Comparison of ENCODE assay signal across 1 cellular context in genomic region chr16:75092777-75093176, GRCh38.
TF ChIP-seq lines count a peak whose summit lies in the region.

No MANE protein-coding gene starts in this region.

TF ChIP-seq in H1, 55 proteins besides CTCF, POLR2A, EP300 and RAD21:
- TF ChIP-seq, protein P1, sequence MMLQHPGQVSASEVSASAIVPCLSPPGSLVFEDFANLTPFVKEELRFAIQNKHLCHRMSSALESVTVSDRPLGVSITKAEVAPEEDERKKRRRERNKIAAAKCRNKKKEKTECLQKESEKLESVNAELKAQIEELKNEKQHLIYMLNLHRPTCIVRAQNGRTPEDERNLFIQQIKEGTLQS (IDR thresholded peaks at IDR 0.05; ENCODE audit: insufficient read depth, low read depth, low read length) = no peak
- no peak for TF ChIP-seq SP4 (IDR thresholded peaks at IDR 0.05; ENCODE audit: low read length)
- TF ChIP-seq TBP (IDR thresholded peaks at IDR 0.05; ENCODE audit: low read depth, low read length) = 0 out of 2 replicates have a peak, but pooled peaks have one; percentile 34
- peak; percentile 20; the same call in 1 of the 2 replicates for TF ChIP-seq YY1 (IDR thresholded peaks at IDR 0.05; ENCODE audit: low read depth, low read length)
